In the genomic region with DNA sequence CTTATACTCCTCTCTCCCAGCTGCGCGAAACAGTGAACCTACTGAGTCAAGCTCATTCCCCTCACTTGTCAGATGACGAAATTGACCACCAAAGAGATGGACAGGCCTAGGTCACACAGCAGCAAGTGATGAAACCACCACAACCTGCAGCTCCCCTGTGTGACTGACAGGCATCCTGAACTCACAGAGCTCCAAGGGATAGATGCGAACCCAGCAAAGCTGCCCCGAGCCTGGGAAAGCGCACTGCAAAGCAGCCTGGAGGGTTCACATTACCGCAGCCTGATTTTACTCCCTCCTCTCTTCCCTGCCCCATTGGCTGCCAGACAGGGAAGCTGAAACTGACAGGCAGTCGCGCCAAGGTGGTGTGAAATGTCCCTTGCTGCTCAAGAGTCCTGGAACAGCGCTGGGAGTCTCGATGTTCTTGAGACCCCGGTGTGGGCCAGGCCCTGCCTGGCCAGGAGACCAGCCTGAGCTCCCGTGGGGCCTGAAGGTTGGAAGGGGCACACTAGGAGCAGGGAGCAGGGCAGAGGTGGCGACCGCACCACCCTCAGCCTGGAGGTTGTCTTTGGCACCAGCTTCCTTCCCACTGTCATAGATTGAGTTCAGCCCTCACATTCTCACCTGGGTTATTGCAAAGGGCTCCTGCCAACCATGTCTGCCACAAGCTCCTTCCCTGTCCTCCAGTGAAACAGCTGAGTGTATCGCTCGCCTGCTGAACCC, we compare ENCODE assay signal across 1 cellular context.
TF ChIP-seq lines count a peak whose summit lies in the region.

No MANE protein-coding gene starts in this region.

TF ChIP-seq in H1, 55 proteins besides CTCF, POLR2A, EP300 and RAD21:
- TF ChIP-seq E2F6 (IDR thresholded peaks at IDR 0.05): no peak
- TF ChIP-seq, protein P1, sequence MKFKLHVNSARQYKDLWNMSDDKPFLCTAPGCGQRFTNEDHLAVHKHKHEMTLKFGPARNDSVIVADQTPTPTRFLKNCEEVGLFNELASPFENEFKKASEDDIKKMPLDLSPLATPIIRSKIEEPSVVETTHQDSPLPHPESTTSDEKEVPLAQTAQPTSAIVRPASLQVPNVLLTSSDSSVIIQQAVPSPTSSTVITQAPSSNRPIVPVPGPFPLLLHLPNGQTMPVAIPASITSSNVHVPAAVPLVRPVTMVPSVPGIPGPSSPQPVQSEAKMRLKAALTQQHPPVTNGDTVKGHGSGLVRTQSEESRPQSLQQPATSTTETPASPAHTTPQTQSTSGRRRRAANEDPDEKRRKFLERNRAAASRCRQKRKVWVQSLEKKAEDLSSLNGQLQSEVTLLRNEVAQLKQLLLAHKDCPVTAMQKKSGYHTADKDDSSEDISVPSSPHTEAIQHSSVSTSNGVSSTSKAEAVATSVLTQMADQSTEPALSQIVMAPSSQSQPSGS (IDR thresholded peaks at IDR 0.05; ENCODE audit: low read length): no peak
- no peak for TF ChIP-seq TCF12 (IDR thresholded peaks at IDR 0.05; ENCODE audit: low read depth, low read length)
- no peak for TF ChIP-seq PHF8 (conservative IDR thresholded peaks at IDR 0.05; ENCODE audit: low read depth, low read length)
- TF ChIP-seq FOSL1 (IDR thresholded peaks at IDR 0.05; ENCODE audit: insufficient read depth, low read depth, low read length): no peak
- TF ChIP-seq CBX5 (IDR thresholded peaks at IDR 0.05; ENCODE audit: low read depth, low read length): no peak
- no peak for TF ChIP-seq JUN (IDR thresholded peaks at IDR 0.05; ENCODE audit: low read depth, low read length)
- TF ChIP-seq CTBP2 (IDR thresholded peaks at IDR 0.05; ENCODE audit: borderline replicate concordance, insufficient read depth, insufficient read length, low read length): no peak
- TF ChIP-seq SUZ12 (IDR thresholded peaks at IDR 0.05; ENCODE audit: low read length): no peak
- no peak for TF ChIP-seq ASH2L (IDR thresholded peaks at IDR 0.05; ENCODE audit: low read length)
- no peak for TF ChIP-seq SRF (IDR thresholded peaks at IDR 0.05; ENCODE audit: low read depth, low read length)
- TF ChIP-seq SIRT6 (IDR thresholded peaks at IDR 0.05; ENCODE audit: low read length): no peak
- TF ChIP-seq SP1 (IDR thresholded peaks at IDR 0.05; ENCODE audit: low read depth, low read length): no peak
- TF ChIP-seq CHD7 (IDR thresholded peaks at IDR 0.05; ENCODE audit: insufficient replicate concordance, low read length): no peak
- no peak for TF ChIP-seq EGR1 (IDR thresholded peaks at IDR 0.05; ENCODE audit: borderline replicate concordance, low read depth, low read length)
- no peak for TF ChIP-seq RFX5 (IDR thresholded peaks at IDR 0.05; ENCODE audit: borderline replicate concordance, low read depth, low read length)
- TF ChIP-seq CHD1 (IDR thresholded peaks at IDR 0.05; ENCODE audit: low read depth, low read length): no peak
TF ChIP-seq in H1: peak in this region for 0.
